Comparison of ENCODE assay signal across 8 cellular contexts in genomic region chr12:131454418-131455217, GRCh38.
DNase-seq lines count a peak whose midpoint lies in the region; ATAC-seq lines count a peak whose summit lies in the region.

No MANE protein-coding gene starts in this region.

- DNase-seq in NCI-H524 (lab: John Stamatoyannopoulos, UW) = peak; percentile 17 to 59
- no peak for DNase-seq in NCI-H524 treated with DMSO at 0.1 percent for 48 hours (lab: John Stamatoyannopoulos, UW)
- peak; percentile 77 for DNase-seq in HuH-7 (ENCODE audit: low spot score)
- DNase-seq in SKM-1 treated with dmso at 0.1 percent for 144 hours (lab: John Stamatoyannopoulos, UW; ENCODE audit: unreplicated experiment) = peak; percentile 17
- peak; percentile 13 for DNase-seq in foreskin melanocyte
- DNase-seq in sciatic nerve (ENCODE audit: low spot score) = no peak
- DNase-seq in NCI-H146 treated with DMSO at 0.1 percent for 48 hours (lab: John Stamatoyannopoulos, UW; ENCODE audit: unreplicated experiment) = no peak

- intact Hi-C loops in sciatic nerve (cut with DNase I) = loop anchor here (10.0 kb wide), 1 partner anchor 350 kb away; no protein-coding TSS in a partner anchor

- ATAC-seq in GM21576 (IDR thresholded peaks at IDR 0.05; ENCODE audit: unreplicated experiment) (peak; percentile 82), sciatic nerve (peak; percentile 85)

Comparison
In these comparisons a context has a peak if more than half of its experiments do, and no peak if none do; other contexts are left out.
1. DNase-seq: peak in NCI-H524 (2 of 2), HuH-7 (single experiment), SKM-1 treated with dmso at 0.1 percent for 144 hours (single experiment) and foreskin melanocyte (single experiment); none in NCI-H524 treated with DMSO at 0.1 percent for 48 hours (single experiment), sciatic nerve (single experiment) and NCI-H146 treated with DMSO at 0.1 percent for 48 hours (single experiment).